Comparison of ENCODE assay signal across 10 cellular contexts in genomic region chr14:71141701-71142374, GRCh38.
DNase-seq lines count a peak whose midpoint lies in the region; TF ChIP-seq lines count a peak whose summit lies in the region.
"Had no signal": no experiment of that assay in that cellular context is flagged by ENCODE, and none has a peak within 500 bp of the region (broad histone marks: within the 10 kb centered on the region; RNA-seq: fewer than 3 reads in every experiment).

No MANE protein-coding gene starts in this region.

- in situ Hi-C loops in astrocyte of the cerebellum (cut with HindIII; ENCODE audit: low sequenced_read_pairs) = no loop called here

- DNase-seq in astrocyte of the cerebellum (ENCODE audit: low read depth) (peak; percentile 31), trophoblast cell (no peak), NCI-H1436 treated with DMSO at 0.1 percent for 48 hours (lab: John Stamatoyannopoulos, UW) (no peak), endodermal cell (no peak)
- DNase-seq in stimulated activated CD4-positive, alpha-beta T cell treated with anti-CD3 and anti-CD28 coated beads, Interleukin-4, amount 100 ng/mL, for 24 hours = no peak
- DNase-seq: DMS53, Peyer's patch had no signal

- H4K8ac ChIP-seq in trophoblast cell (ENCODE audit: low read depth, low read length) = no peak overlapping the region

- H3K27ac ChIP-seq in DOHH2 (ENCODE audit: low read depth, low read length) (no peak overlapping the region), trophoblast cell (ENCODE audit: low read depth, low read length) (peak overlapping the region; percentile 30), endodermal cell (ENCODE audit: low read depth, low read length) (no peak overlapping the region)

- no peak overlapping the region for H4K12ac ChIP-seq in trophoblast cell (ENCODE audit: low read depth, low read length)

- peaks cover 2% of the 10 kb centered on the region for H3K27me3 Mint-ChIP-seq in endodermal cell (ENCODE audit: insufficient read depth)

- H3F3A ChIP-seq in DOHH2 (ENCODE audit: control insufficient read depth, insufficient read depth) (no peaks in the 10 kb centered on the region), Loucy (ENCODE audit: low read depth) (peaks cover 10% of the 10 kb centered on the region; the same call in 1 of the 2 replicates)

- H3K23ac ChIP-seq in trophoblast cell (ENCODE audit: low read length) = no peak overlapping the region

- no CpG with 5 or more reads among the region's 4 CpGs for WGBS in trophoblast cell (ENCODE audit: extremely low coverage, insufficient coverage, insufficient read length)
- WGBS in endodermal cell (ENCODE audit: insufficient coverage in 1 of 2, insufficient read length in 1 of 2), 2 experiments = 81 to 97% methylated on average over 2 to 4 of the region's 4 CpGs

- H3K4me2 ChIP-seq in DOHH2 (ENCODE audit: low read length) (peak overlapping the region; percentile 42), Loucy (ENCODE audit: low read depth, low read length, poor library complexity, severe bottlenecking) (peak overlapping the region; percentile 81), trophoblast cell (ENCODE audit: low read length) (no peak overlapping the region)

- peak overlapping the region; percentile 34 for H2BK12ac ChIP-seq in trophoblast cell (ENCODE audit: low read length)

- peaks cover 22% of the 10 kb centered on the region for H3K9me3 Mint-ChIP-seq in endodermal cell

- H3K9me2 ChIP-seq in DOHH2 (replicated peaks; ENCODE audit: control insufficient read depth, low read length) (no peaks in the 10 kb centered on the region), Loucy (replicated peaks; ENCODE audit: low read depth, low read length) (no peaks in the 10 kb centered on the region)

- no peak overlapping the region for H2AK5ac ChIP-seq in trophoblast cell (ENCODE audit: low read length)

- no peaks in the 10 kb centered on the region for H3K36me3 ChIP-seq in DOHH2 (ENCODE audit: control insufficient read depth, low read length)
- no peaks in the 10 kb centered on the region for H3K36me3 ChIP-seq in Loucy (ENCODE audit: insufficient read depth, low read length)
- H3K36me3 ChIP-seq in trophoblast cell (ENCODE audit: control insufficient read depth in 1 of 2, insufficient read depth in 2 of 2, low read length in 2 of 2) = no peaks in the 10 kb centered on the region
- no peaks in the 10 kb centered on the region for H3K36me3 ChIP-seq in endodermal cell (ENCODE audit: control insufficient read depth, insufficient read depth, low read length)
- H3K36me3 ChIP-seq: Peyer's patch had no signal

- no peak overlapping the region for H3K4ac ChIP-seq in trophoblast cell (ENCODE audit: low read depth, low read length)

- H4K91ac ChIP-seq in trophoblast cell (ENCODE audit: low read depth, low read length) = no peak overlapping the region

- H3K4me1 ChIP-seq in DOHH2 (ENCODE audit: control insufficient read depth, low read length) (peaks cover 32% of the 10 kb centered on the region), Loucy (ENCODE audit: insufficient read depth, low read length, poor library complexity, severe bottlenecking) (peaks cover 38% of the 10 kb centered on the region), trophoblast cell (ENCODE audit: control insufficient read depth in 1 of 2, insufficient read depth in 2 of 2, low read length in 2 of 2) (peaks cover 2 to 9% of the 10 kb centered on the region in 2 experiments), endodermal cell (ENCODE audit: control insufficient read depth, insufficient read depth, low read length) (no peaks in the 10 kb centered on the region)

- no peak overlapping the region for H3K4me3 Mint-ChIP-seq in endodermal cell
- H3K4me3 Mint-ChIP-seq: neural crest cell had no signal

- no peak overlapping the region for H3K27ac Mint-ChIP-seq in endodermal cell

- H3K4me3 ChIP-seq in DOHH2 (ENCODE audit: low read length) (0 out of 2 replicates have a peak overlapping the region, but pooled peaks have one; percentile 2), Loucy (ENCODE audit: low read length, poor library complexity, severe bottlenecking) (peak overlapping the region; percentile 61), astrocyte of the cerebellum (ENCODE audit: low read depth, low read length) (no peak overlapping the region), trophoblast cell (ENCODE audit: low read depth, low read length) (no peak overlapping the region), endodermal cell (ENCODE audit: low read length) (no peak overlapping the region)
- H3K4me3 ChIP-seq: Peyer's patch had no signal

- peak overlapping the region; percentile 44 for H2BK120ac ChIP-seq in trophoblast cell (ENCODE audit: insufficient read depth, low read length, poor library complexity)

- H3K9me3 ChIP-seq in DOHH2 (ENCODE audit: control insufficient read depth, insufficient read depth, low read length) (no peaks in the 10 kb centered on the region), Loucy (ENCODE audit: insufficient read depth, low read depth, low read length) (no peaks in the 10 kb centered on the region), trophoblast cell (ENCODE audit: insufficient read depth, low read depth, low read length) (peaks cover under 1% of the 10 kb centered on the region), endodermal cell (ENCODE audit: control insufficient read depth, low read length) (peaks cover 20% of the 10 kb centered on the region)
- H3K9me3 ChIP-seq: Peyer's patch had no signal

- H3K9ac ChIP-seq in Loucy (ENCODE audit: low read depth, low read length, poor library complexity, severe bottlenecking) (peak overlapping the region; percentile 62), trophoblast cell (ENCODE audit: low read length) (no peak overlapping the region), endodermal cell (ENCODE audit: extremely low read depth, low read length, poor library complexity, severe bottlenecking) (no peak overlapping the region)

- no peak overlapping the region for H3K18ac ChIP-seq in trophoblast cell (ENCODE audit: low read length)

- H3K79me1 ChIP-seq in trophoblast cell (ENCODE audit: low read length) = peaks cover 3% of the 10 kb centered on the region

- no peak overlapping the region for H3K14ac ChIP-seq in trophoblast cell (ENCODE audit: low read length)

- H3K36me3 Mint-ChIP-seq in endodermal cell (ENCODE audit: low read depth) = no peaks in the 10 kb centered on the region

- H4K20me1 ChIP-seq in DOHH2 (ENCODE audit: control insufficient read depth, insufficient read depth, low read depth, low read length) (no peaks in the 10 kb centered on the region), Loucy (ENCODE audit: insufficient read depth, low read length, poor library complexity, severe bottlenecking) (no peaks in the 10 kb centered on the region)

- H2AFZ ChIP-seq in Loucy (ENCODE audit: low read length) (no peak overlapping the region), trophoblast cell (ENCODE audit: insufficient read depth, low read length, poor library complexity) (no peak overlapping the region)

- peaks cover 19% of the 10 kb centered on the region for H3K4me1 Mint-ChIP-seq in endodermal cell

- H3K79me2 ChIP-seq in DOHH2 (ENCODE audit: control insufficient read depth, low read length) (no peaks in the 10 kb centered on the region), Loucy (ENCODE audit: insufficient read depth, low read length) (peaks cover 29% of the 10 kb centered on the region; the same call in 1 of the 2 replicates), trophoblast cell (ENCODE audit: control insufficient read depth, insufficient read depth, low read length, poor library complexity) (no peaks in the 10 kb centered on the region)

- TF ChIP-seq CTCF in DOHH2 (IDR thresholded peaks at IDR 0.05; ENCODE audit: low read depth, low read length, poor library complexity, severe bottlenecking) = no peak
- TF ChIP-seq CTCF in Loucy (conservative IDR thresholded peaks at IDR 0.05; ENCODE audit: low read length) = no peak
- no peak for TF ChIP-seq CTCF in astrocyte of the cerebellum (IDR thresholded peaks at IDR 0.05; ENCODE audit: low read depth, low read length, missing control alignments)
- no peak for TF ChIP-seq CTCF in endodermal cell (conservative IDR thresholded peaks at IDR 0.05)

- H3K27me3 ChIP-seq in DOHH2 (ENCODE audit: control insufficient read depth, low read length) = no peaks in the 10 kb centered on the region
- no peaks in the 10 kb centered on the region for H3K27me3 ChIP-seq in Loucy (ENCODE audit: insufficient read depth, low read length, poor library complexity, severe bottlenecking)
- no peaks in the 10 kb centered on the region for H3K27me3 ChIP-seq in trophoblast cell (ENCODE audit: insufficient read depth, low read length)
- no peaks in the 10 kb centered on the region for H3K27me3 ChIP-seq in endodermal cell (ENCODE audit: control insufficient read depth, insufficient read depth, low read length, poor library complexity, severe bottlenecking)
- H3K27me3 ChIP-seq: Peyer's patch had no signal

- no peak overlapping the region for H2BK5ac ChIP-seq in trophoblast cell (ENCODE audit: low read depth, low read length, poor library complexity)

Comparison
In these comparisons a context has a peak if more than half of its experiments do, and no peak if none do; other contexts are left out.
1. H3K4me3 ChIP-seq: peak in DOHH2 (single experiment) and Loucy (single experiment); none in astrocyte of the cerebellum (single experiment), trophoblast cell (single experiment) and endodermal cell (single experiment).